Comparison of ENCODE assay signal across 29 cellular contexts in the genomic region with DNA sequence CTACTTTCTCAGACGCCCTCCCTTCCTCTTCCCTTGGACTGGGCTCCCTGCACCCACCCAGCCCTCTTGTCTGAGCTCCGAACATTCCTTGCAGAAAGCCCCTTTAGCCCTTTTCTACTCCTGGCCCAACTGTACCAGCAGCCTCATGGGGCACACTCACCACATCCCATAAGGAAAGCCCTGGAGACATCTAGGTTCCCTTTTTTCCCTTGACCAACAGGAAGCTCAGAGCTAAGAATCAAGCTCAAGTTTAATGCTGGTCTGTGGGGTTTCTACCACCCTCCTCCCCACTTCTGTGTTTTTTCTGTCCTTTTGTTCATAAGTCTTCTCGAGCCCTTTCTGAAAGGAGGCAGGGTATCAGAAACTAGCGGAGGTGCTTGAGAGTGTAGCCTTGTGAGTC. TPM values are rescaled to one million over a fixed set of nuclear protein-coding genes. Genes with fewer than 3 reads are reported as not detected.
"Had no signal": no experiment of that assay in that cellular context is flagged by ENCODE, and none has a peak within 500 bp of the region (broad histone marks: within the 10 kb centered on the region; RNA-seq: fewer than 3 reads in every experiment).

No MANE protein-coding gene starts in this region.

- H3K27ac ChIP-seq: coronary artery, sigmoid colon, thoracic aorta, upper lobe of left lung had no signal

- ATAC-seq: activated CD4-positive, alpha-beta T cell treated with anti-CD3 and anti-CD28 coated beads for 36 hours; activated T-helper 17 cell treated with anti-CD3 and anti-CD28 coated beads, Interleukin-2, amount 50 U/mL, for 72 hours; naive thymus-derived CD4-positive, alpha-beta T cell; stimulated activated memory B cell treated with anti-CD40 and anti-IgM and Interleukin-4, amounts not matched to agents 10 μg/mL and 1 μg/mL and 100 μg/mL, for 72 hours had no signal

- H3K4me3 ChIP-seq: coronary artery, lung, sigmoid colon, smooth muscle cell, thoracic aorta, upper lobe of left lung had no signal

- H3K36me3 Mint-ChIP-seq: activated naive CD8-positive, alpha-beta T cell treated with anti-CD3 and anti-CD28 coated beads, Interleukin-2, amount 10 ng/mL, durations not matched to agents 7 days and 5 days; stimulated activated memory B cell treated with anti-CD40 and anti-IgM and Interleukin-4, amounts not matched to agents 10 μg/mL and 1 μg/mL and 100 μg/mL, for 72 hours had no signal

- H3K9me3 ChIP-seq: sigmoid colon, thoracic aorta, upper lobe of left lung had no signal

- H3K4me1 ChIP-seq: sigmoid colon, upper lobe of left lung had no signal

- H3K27me3 Mint-ChIP-seq: activated B cell treated with CpG ODN at 0.5 μM for 24 hours; activated CD4-positive, alpha-beta T cell treated with anti-CD3 and anti-CD28 coated beads for 36 hours; activated naive CD8-positive, alpha-beta T cell treated with anti-CD3 and anti-CD28 coated beads, Interleukin-2, amount 10 ng/mL, durations not matched to agents 7 days and 5 days; activated T-cell treated with anti-CD3 and anti-CD28 coated beads, Interleukin-2, amount 50 U/mL, for 24 hours; activated T-helper 17 cell treated with anti-CD3 and anti-CD28 coated beads, Interleukin-2, amount 50 U/mL, for 72 hours; naive thymus-derived CD4-positive, alpha-beta T cell had no signal

- H3K27ac Mint-ChIP-seq: activated B cell treated with CpG ODN at 0.5 μM for 24 hours; activated CD4-positive, alpha-beta T cell treated with anti-CD3 and anti-CD28 coated beads for 36 hours; activated naive CD8-positive, alpha-beta T cell treated with anti-CD3 and anti-CD28 coated beads, Interleukin-2, amount 10 ng/mL, durations not matched to agents 7 days and 5 days; activated T-cell treated with anti-CD3 and anti-CD28 coated beads, Interleukin-2, amount 50 U/mL, for 24 hours; activated T-helper 17 cell treated with anti-CD3 and anti-CD28 coated beads, Interleukin-2, amount 50 U/mL, for 72 hours; progenitor cell of endocrine pancreas; stimulated activated memory B cell treated with anti-CD40 and anti-IgM and Interleukin-4, amounts not matched to agents 10 μg/mL and 1 μg/mL and 100 μg/mL, for 72 hours; T-helper 1 cell treated with Interleukin-12 subunit alpha and Interleukin-12 subunit beta and Interleukin-4 antibody, amounts not matched to agents 30 μg/mL and 1 μg/mL, for 36 hours had no signal

- H3K36me3 ChIP-seq: sigmoid colon had no signal

- H3K27me3 ChIP-seq: sigmoid colon, upper lobe of left lung had no signal

- H3K4me1 Mint-ChIP-seq: activated B cell treated with CpG ODN at 0.5 μM for 24 hours; activated CD4-positive, alpha-beta T cell treated with anti-CD3 and anti-CD28 coated beads for 36 hours; activated naive CD8-positive, alpha-beta T cell treated with anti-CD3 and anti-CD28 coated beads, Interleukin-2, amount 10 ng/mL, durations not matched to agents 7 days and 5 days; activated T-helper 17 cell treated with anti-CD3 and anti-CD28 coated beads, Interleukin-2, amount 50 U/mL, for 72 hours; stimulated activated memory B cell treated with anti-CD40 and anti-IgM and Interleukin-4, amounts not matched to agents 10 μg/mL and 1 μg/mL and 100 μg/mL, for 72 hours had no signal

- DNase-seq: activated B cell treated with CpG ODN at 0.5 μM for 24 hours; activated CD4-positive, alpha-beta T cell treated with anti-CD3 and anti-CD28 coated beads for 36 hours; activated CD4-positive, alpha-beta T cell treated with anti-CD3 and anti-CD28 coated beads, Interleukin-2, amount 50 U/mL, for 4 hours; activated CD8-positive, alpha-beta memory T cell treated with anti-CD3 and anti-CD28 coated beads for 24 hours; activated CD8-positive, alpha-beta memory T cell treated with anti-CD3 and anti-CD28 coated beads, Interleukin-2, amount 50 U/mL, for 4 hours; activated naive CD4-positive, alpha-beta T cell; activated naive CD8-positive, alpha-beta T cell treated with anti-CD3 and anti-CD28 coated beads, Interleukin-2, amount 10 ng/mL, durations not matched to agents 7 days and 5 days; activated T-cell treated with anti-CD3 and anti-CD28 coated beads, Interleukin-2, amount 50 U/mL, for 24 hours; amniotic stem cell; foreskin fibroblast; kidney; naive thymus-derived CD4-positive, alpha-beta T cell; retina; stimulated activated CD4-positive, alpha-beta T cell treated with anti-CD3 and anti-CD28 coated beads, Interleukin-15, amount 100 ng/mL, for 24 hours; T1000; upper lobe of left lung had no signal

- H3K9me3 Mint-ChIP-seq: activated B cell treated with CpG ODN at 0.5 μM for 24 hours; activated naive CD8-positive, alpha-beta T cell treated with anti-CD3 and anti-CD28 coated beads, Interleukin-2, amount 10 ng/mL, durations not matched to agents 7 days and 5 days; activated T-cell treated with anti-CD3 and anti-CD28 coated beads, Interleukin-2, amount 50 U/mL, for 24 hours; activated T-helper 17 cell treated with anti-CD3 and anti-CD28 coated beads, Interleukin-2, amount 50 U/mL, for 72 hours; naive thymus-derived CD4-positive, alpha-beta T cell; stimulated activated memory B cell treated with anti-CD40 and anti-IgM and Interleukin-4, amounts not matched to agents 10 μg/mL and 1 μg/mL and 100 μg/mL, for 72 hours; T-helper 1 cell treated with Interleukin-12 subunit alpha and Interleukin-12 subunit beta and Interleukin-4 antibody, amounts not matched to agents 30 μg/mL and 1 μg/mL, for 36 hours had no signal

- H3K4me3 Mint-ChIP-seq: activated B cell treated with CpG ODN at 0.5 μM for 24 hours; activated CD4-positive, alpha-beta T cell treated with anti-CD3 and anti-CD28 coated beads for 36 hours; activated naive CD8-positive, alpha-beta T cell treated with anti-CD3 and anti-CD28 coated beads, Interleukin-2, amount 10 ng/mL, durations not matched to agents 7 days and 5 days; activated T-cell treated with anti-CD3 and anti-CD28 coated beads, Interleukin-2, amount 50 U/mL, for 24 hours; activated T-helper 17 cell treated with anti-CD3 and anti-CD28 coated beads, Interleukin-2, amount 50 U/mL, for 72 hours; naive thymus-derived CD4-positive, alpha-beta T cell; stimulated activated memory B cell treated with anti-CD40 and anti-IgM and Interleukin-4, amounts not matched to agents 10 μg/mL and 1 μg/mL and 100 μg/mL, for 72 hours; T-helper 1 cell treated with Interleukin-12 subunit alpha and Interleukin-12 subunit beta and Interleukin-4 antibody, amounts not matched to agents 30 μg/mL and 1 μg/mL, for 36 hours had no signal

RNA-seq across cellular contexts. Expression of gene TMIE, which starts 19.0 kb away (rescaled TPM):
- total RNA-seq: epithelial cell of proximal tubule, osteocyte, thoracic aorta had no signal

RNA-seq across cellular contexts. Expression of gene PRSS50, which starts 35.5 kb away (rescaled TPM):
- total RNA-seq: activated B cell treated with CpG ODN at 0.5 μM for 24 hours; activated CD4-positive, alpha-beta T cell treated with anti-CD3 and anti-CD28 coated beads for 36 hours; activated naive CD8-positive, alpha-beta T cell treated with anti-CD3 and anti-CD28 coated beads, Interleukin-2, amount 10 ng/mL, durations not matched to agents 7 days and 5 days; bronchial epithelial cell; epithelial cell of proximal tubule; fibroblast of lung; osteocyte had no signal
